11 cellular contexts compared by ENCODE assay signal in genomic region chr6:90297866-90298381, GRCh38. TPM values are rescaled to one million over a fixed set of nuclear protein-coding genes. Genes with fewer than 3 reads are reported as not detected.
DNase-seq lines count a peak whose midpoint lies in the region; ATAC-seq, FAIRE-seq and TF ChIP-seq lines count a peak whose summit lies in the region.
"Had no signal": no experiment of that assay in that cellular context is flagged by ENCODE, and none has a peak within 500 bp of the region (broad histone marks: within the 10 kb centered on the region; RNA-seq: fewer than 3 reads in every experiment).

No MANE protein-coding gene starts in this region.

- no peak for TF ChIP-seq CTCF in astrocyte (IDR thresholded peaks at IDR 0.05; ENCODE audit: insufficient read depth, low read depth, low read length)
- no peak for TF ChIP-seq CTCF in nephron (IDR thresholded peaks at IDR 0.05; ENCODE audit: unreplicated experiment in 3 of 3)

- peaks cover 3% of the 10 kb centered on the region for H3K79me2 ChIP-seq in astrocyte (ENCODE audit: insufficient read depth, low read length)

- ATAC-seq in stimulated activated naive CD8-positive, alpha-beta T cell treated with anti-CD3 and anti-CD28 coated beads, Interleukin-15, Interleukin-2, amounts not matched to agents 100 U/mL and 50 U/mL, for 24 hours = no peak
- no peak for ATAC-seq in GM19328 (IDR thresholded peaks at IDR 0.05; ENCODE audit: unreplicated experiment)
- no peak for ATAC-seq in GM18861 (IDR thresholded peaks at IDR 0.05; ENCODE audit: unreplicated experiment)
- ATAC-seq: activated CD4-positive, CD25-positive, alpha-beta regulatory T cell treated with anti-CD3 and anti-CD28 coated beads, Interleukin-2, amount 50 U/mL, for 24 hours had no signal

- no peak overlapping the region for H3K27ac Mint-ChIP-seq in stimulated activated naive CD8-positive, alpha-beta T cell treated with anti-CD3 and anti-CD28 coated beads, Interleukin-15, Interleukin-2, amounts not matched to agents 100 ng/mL and 50 ng/mL, for 24 hours
- H3K27ac Mint-ChIP-seq in astrocyte (ENCODE audit: unreplicated experiment) = peak overlapping the region; percentile 86
- peak overlapping the region; percentile 84 to 92 (median 88) for H3K27ac Mint-ChIP-seq in nephron

- H3K27ac ChIP-seq in astrocyte (ENCODE audit: low read depth, low read length) = no peak overlapping the region

- no peak overlapping the region for H3K4me3 ChIP-seq in astrocyte (ENCODE audit: insufficient read depth, low read depth, low read length)

- no peak for FAIRE-seq in astrocyte (lab: Jason Lieb, UNC)

- H3K9me3 Mint-ChIP-seq in stimulated activated naive CD8-positive, alpha-beta T cell treated with anti-CD3 and anti-CD28 coated beads, Interleukin-15, Interleukin-2, amounts not matched to agents 100 ng/mL and 50 ng/mL, for 24 hours = no peaks in the 10 kb centered on the region
- no peaks in the 10 kb centered on the region for H3K9me3 Mint-ChIP-seq in astrocyte (ENCODE audit: unreplicated experiment)
- no peaks in the 10 kb centered on the region for H3K9me3 Mint-ChIP-seq in nephron

- H2AFZ ChIP-seq in astrocyte (ENCODE audit: low read depth, low read length) = no peak overlapping the region

- H3K36me3 Mint-ChIP-seq in stimulated activated naive CD8-positive, alpha-beta T cell treated with anti-CD3 and anti-CD28 coated beads, Interleukin-15, Interleukin-2, amounts not matched to agents 100 ng/mL and 50 ng/mL, for 24 hours (ENCODE audit: low read depth) = peaks cover 20% of the 10 kb centered on the region
- H3K36me3 Mint-ChIP-seq in astrocyte (ENCODE audit: low read depth, unreplicated experiment) (no peaks in the 10 kb centered on the region), nephron (ENCODE audit: low read depth) (no peaks in the 10 kb centered on the region)

- H3K4me1 ChIP-seq in astrocyte (ENCODE audit: insufficient read depth, low read length) = peaks cover 14% of the 10 kb centered on the region

- DNase-seq in stimulated activated naive CD8-positive, alpha-beta T cell treated with anti-CD3 and anti-CD28 coated beads, Interleukin-15, Interleukin-2, amounts not matched to agents 100 U/mL and 50 U/mL, for 24 hours = no peak
- DNase-seq in astrocyte (ENCODE audit: low read depth) = no peak
- DNase-seq in NCI-H524 (lab: John Stamatoyannopoulos, UW) = no peak
- DNase-seq in cortex of kidney (lab: John Stamatoyannopoulos, UW) = no peak
- DNase-seq: stimulated activated CD4-positive, alpha-beta T cell treated with anti-CD3 and anti-CD28 coated beads, Interleukin-2, amount 100 ng/mL, for 24 hours had no signal

- H4K20me1 ChIP-seq in astrocyte (ENCODE audit: insufficient read depth, low read length) = no peaks in the 10 kb centered on the region

- H3K9ac ChIP-seq in astrocyte (ENCODE audit: low read length) = no peak overlapping the region

- no peak overlapping the region for H3K4me2 ChIP-seq in astrocyte (ENCODE audit: low read length)

- H3K27me3 Mint-ChIP-seq in stimulated activated naive CD8-positive, alpha-beta T cell treated with anti-CD3 and anti-CD28 coated beads, Interleukin-15, Interleukin-2, amounts not matched to agents 100 ng/mL and 50 ng/mL, for 24 hours = peaks cover 5% of the 10 kb centered on the region
- H3K27me3 Mint-ChIP-seq in astrocyte (ENCODE audit: low read depth, unreplicated experiment) (peaks cover 3% of the 10 kb centered on the region), nephron (ENCODE audit: low read depth) (peaks cover 36% of the 10 kb centered on the region)

- H3K4me3 Mint-ChIP-seq in stimulated activated naive CD8-positive, alpha-beta T cell treated with anti-CD3 and anti-CD28 coated beads, Interleukin-15, Interleukin-2, amounts not matched to agents 100 ng/mL and 50 ng/mL, for 24 hours = peak overlapping the region; percentile 71
- H3K4me3 Mint-ChIP-seq in astrocyte (ENCODE audit: unreplicated experiment) = peak overlapping the region; percentile 80
- H3K4me3 Mint-ChIP-seq in nephron = peak overlapping the region; percentile 81 to 88 (median 85)

- H3K4me1 Mint-ChIP-seq in stimulated activated naive CD8-positive, alpha-beta T cell treated with anti-CD3 and anti-CD28 coated beads, Interleukin-15, Interleukin-2, amounts not matched to agents 100 ng/mL and 50 ng/mL, for 24 hours (ENCODE audit: low read depth) = peaks cover 60% of the 10 kb centered on the region
- H3K4me1 Mint-ChIP-seq in astrocyte (ENCODE audit: low read depth, unreplicated experiment) (peaks cover 19% of the 10 kb centered on the region), nephron (peaks cover 24% of the 10 kb centered on the region)

- H3K27me3 ChIP-seq in astrocyte (ENCODE audit: insufficient read depth, low read length) = peaks cover 20% of the 10 kb centered on the region

- no peaks in the 10 kb centered on the region for H3K36me3 ChIP-seq in astrocyte (ENCODE audit: insufficient read depth, low read length)
- H3K36me3 ChIP-seq: HAP-1 had no signal

- H3K9me3 ChIP-seq in astrocyte (ENCODE audit: insufficient read depth, low read depth, low read length) = no peaks in the 10 kb centered on the region
- H3K9me3 ChIP-seq: HAP-1 had no signal

RNA-seq across cellular contexts. Expression of gene BACH2, which starts 1.3 kb away (rescaled TPM):
- 12.6 and 17.5 TPM in 2 replicates for total RNA-seq in astrocyte
